Comparison of ENCODE assay signal across 11 cellular contexts in the genomic region with DNA sequence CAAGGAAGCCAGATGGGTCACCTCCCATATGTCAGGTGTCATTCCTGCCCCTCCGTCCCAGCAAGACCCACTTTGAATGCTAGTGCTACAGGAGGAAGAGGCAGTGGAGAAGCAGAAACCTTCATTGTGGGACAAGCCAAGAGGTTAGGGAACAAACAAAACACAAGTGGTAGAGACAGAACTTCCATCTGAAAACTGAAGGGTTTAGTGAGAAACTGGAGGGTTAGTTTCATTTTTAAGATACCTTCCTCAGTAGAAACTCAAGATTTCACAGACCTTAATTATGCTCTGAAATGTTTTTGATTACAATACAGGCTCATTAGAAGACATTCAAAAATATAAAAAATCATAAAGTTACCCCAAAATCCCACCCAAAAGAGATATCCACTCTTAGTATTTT. TPM values are rescaled to one million over a fixed set of nuclear protein-coding genes. Genes with fewer than 3 reads are reported as not detected.
DNase-seq lines count a peak whose midpoint lies in the region; ATAC-seq and TF ChIP-seq lines count a peak whose summit lies in the region.
"Had no signal": no experiment of that assay in that cellular context is flagged by ENCODE, and none has a peak within 500 bp of the region (broad histone marks: within the 10 kb centered on the region; RNA-seq: fewer than 3 reads in every experiment).

No MANE protein-coding gene starts in this region.

- peaks cover 10 to 14% (median 12%) of the 10 kb centered on the region in 4 donors for H3K4me1 Mint-ChIP-seq in CD4-positive, alpha-beta memory T cell

- intact Hi-C loops in CD4-positive, alpha-beta memory T cell (cut with micrococcal nuclease), result no loop called here

- H3K4me2 ChIP-seq in osteoblast (ENCODE audit: insufficient read depth, low read length), result peak overlapping the region; percentile 49

- peaks cover 10 to 42% of the 10 kb centered on the region in 2 donors for H3K36me3 Mint-ChIP-seq in CD4-positive, alpha-beta memory T cell

- H2AFZ ChIP-seq in osteoblast (ENCODE audit: low read length), result peak overlapping the region; percentile 77

- peak overlapping the region in 5 of 8 donors; percentile 7 to 64 (median 47) for H3K4me3 Mint-ChIP-seq in CD4-positive, alpha-beta memory T cell

- peaks cover 9% of the 10 kb centered on the region for H3K4me1 ChIP-seq in CD4-positive, alpha-beta memory T cell (ENCODE audit: insufficient read depth, low read length)
- peaks cover 22 to 38% of the 10 kb centered on the region in 2 donors for H3K4me1 ChIP-seq in duodenal mucosa (ENCODE audit: control insufficient read depth in 1 of 2, insufficient read depth in 2 of 2, low read length in 2 of 2)
- peaks cover 29% of the 10 kb centered on the region for H3K4me1 ChIP-seq in osteoblast (ENCODE audit: insufficient read depth, low read length)

- no peaks in the 10 kb centered on the region for H3K9me3 Mint-ChIP-seq in CD4-positive, alpha-beta memory T cell

- no peak for DNase-seq in CD4-positive, alpha-beta memory T cell
- DNase-seq in osteoblast (ENCODE audit: insufficient read length, low spot score, missing footprints) (no peak), AML-193 (lab: John Stamatoyannopoulos, UW) (no peak), LoVo (ENCODE audit: low spot score) (no peak)
- DNase-seq: GF-D8; stimulated activated CD4-positive, alpha-beta T cell treated with anti-CD3 and anti-CD28 coated beads, Interleukin-1b, Interleukin-23, amount 100 ng/mL, for 48 hours had no signal

- H3K27ac Mint-ChIP-seq in CD4-positive, alpha-beta memory T cell, result peak overlapping the region in 6 of 7 donors; percentile 57 to 92 (median 74)

- TF ChIP-seq CTCF in osteoblast (IDR thresholded peaks at IDR 0.05; ENCODE audit: extremely low read depth, low read depth, low read length), result no peak

- H3K27ac ChIP-seq in CD4-positive, alpha-beta memory T cell (ENCODE audit: low read depth, low read length), result no peak overlapping the region
- H3K27ac ChIP-seq in KOPT-K1 (ENCODE audit: low read depth, low read length, poor library complexity, severe bottlenecking), result peak overlapping the region; percentile 52
- H3K27ac ChIP-seq in duodenal mucosa (ENCODE audit: low read depth, low read length), result peak overlapping the region; percentile 72
- peak overlapping the region; percentile 4 for H3K27ac ChIP-seq in osteoblast (ENCODE audit: low read depth, low read length)
- H3K27ac ChIP-seq: RWPE1 had no signal

- no peak overlapping the region for H3K4me3 ChIP-seq in CD4-positive, alpha-beta memory T cell (ENCODE audit: low read length in 2 of 2)
- H3K4me3 ChIP-seq in duodenal mucosa (ENCODE audit: low read depth in 1 of 2, low read length in 2 of 2) (no peak overlapping the region), osteoblast (ENCODE audit: insufficient read depth, low read length) (no peak overlapping the region)

- POLR2A ChIA-PET in CD4-positive, alpha-beta memory T cell (lab: Charles Lee; ENCODE audit: partially characterized antibody), result no interaction called here

- H3K79me2 ChIP-seq in osteoblast (ENCODE audit: insufficient read depth, low read length), result no peaks in the 10 kb centered on the region

- CTCF ChIA-PET in CD4-positive, alpha-beta memory T cell (lab: Charles Lee; ENCODE audit: partially characterized antibody), result interaction anchor here (0.6 to 3.1 kb wide), 4 partner anchors 10 to 379 kb away, joined by 3 to 15 read pairs (median 3); no protein-coding TSS in a partner anchor

- no peak for ATAC-seq in GM19324 (IDR thresholded peaks at IDR 0.05; ENCODE audit: low FRiP score, unreplicated experiment)
- ATAC-seq in HG02763 (IDR thresholded peaks at IDR 0.05; ENCODE audit: unreplicated experiment), result no peak

- no peaks in the 10 kb centered on the region for H3K27me3 Mint-ChIP-seq in CD4-positive, alpha-beta memory T cell

- no peaks in the 10 kb centered on the region for H3K27me3 ChIP-seq in CD4-positive, alpha-beta memory T cell (ENCODE audit: insufficient read depth, low read length)
- H3K27me3 ChIP-seq in duodenal mucosa (ENCODE audit: control insufficient read depth in 1 of 2, insufficient read depth in 2 of 2, low read length in 2 of 2), result no peaks in the 10 kb centered on the region
- H3K27me3 ChIP-seq in osteoblast (ENCODE audit: insufficient read depth, low read length), result no peaks in the 10 kb centered on the region

- no peaks in the 10 kb centered on the region for H4K20me1 ChIP-seq in osteoblast (ENCODE audit: insufficient read depth, low read length)

- H3K36me3 ChIP-seq in CD4-positive, alpha-beta memory T cell (ENCODE audit: insufficient read depth, low read length), result peaks cover 6% of the 10 kb centered on the region
- H3K36me3 ChIP-seq in KOPT-K1 (ENCODE audit: insufficient read depth, low read length) (peaks cover 17% of the 10 kb centered on the region), duodenal mucosa (ENCODE audit: control insufficient read depth in 1 of 2, insufficient read depth in 2 of 2, low read length in 2 of 2) (peaks cover 5 to 14% of the 10 kb centered on the region in 2 donors), osteoblast (ENCODE audit: insufficient read depth, low read length) (no peaks in the 10 kb centered on the region)

- no peaks in the 10 kb centered on the region for H3K9me3 ChIP-seq in CD4-positive, alpha-beta memory T cell (ENCODE audit: control insufficient read depth in 1 of 2, low read length in 2 of 2)
- H3K9me3 ChIP-seq in KOPT-K1 (ENCODE audit: insufficient read depth, low read length, poor library complexity, severe bottlenecking) (no peaks in the 10 kb centered on the region), duodenal mucosa (ENCODE audit: control insufficient read depth in 1 of 2, low read length in 2 of 2) (no peaks in the 10 kb centered on the region), osteoblast (ENCODE audit: low read depth, low read length) (no peaks in the 10 kb centered on the region)

- no peak overlapping the region for H3K9ac ChIP-seq in duodenal mucosa (ENCODE audit: low read depth in 1 of 2, low read length in 2 of 2)

RNA-seq across cellular contexts. Expression of a gene that starts 24.3 kb away (rescaled TPM):
- total RNA-seq in CD4-positive, alpha-beta memory T cell, result 10 to 100 TPM; 15.9 to 19.5 TPM
- 10 to 100 TPM; 14.3 to 18.8 TPM for polyA plus RNA-seq in CD4-positive, alpha-beta memory T cell
- total RNA-seq in osteoblast, result 7.2 and 9.4 TPM in 2 replicates

RNA-seq across cellular contexts. Expression of a gene that starts 24.4 kb away (rescaled TPM):
- 1 to 10 TPM; 4.9 to 5.5 TPM for total RNA-seq in CD4-positive, alpha-beta memory T cell
- polyA plus RNA-seq in CD4-positive, alpha-beta memory T cell, result 1 to 10 TPM; 3.0 to 6.1 TPM
- 3.2 and 3.6 TPM in 2 replicates for total RNA-seq in osteoblast
